Comparison of ENCODE assay signal across 24 cellular contexts in genomic region chr10:4626919-4627318, GRCh38.
DNase-seq lines count a peak whose midpoint lies in the region; ATAC-seq, FAIRE-seq and TF ChIP-seq lines count a peak whose summit lies in the region.
"Had no signal": no experiment of that assay in that cellular context is flagged by ENCODE, and none has a peak within 500 bp of the region (broad histone marks: within the 10 kb centered on the region; RNA-seq: fewer than 3 reads in every experiment).

No MANE protein-coding gene starts in this region.

- H2BK120ac ChIP-seq in IMR-90 (ENCODE audit: low read depth, low read length) (no peak overlapping the region), H1 (replicated peaks; ENCODE audit: low read depth, low read length) (no peak overlapping the region)

- no peak for TF ChIP-seq CTCF in A549 (IDR thresholded peaks at IDR 0.05)
- no peak for TF ChIP-seq CTCF in IMR-90 (conservative IDR thresholded peaks at IDR 0.05; ENCODE audit: low read depth, low read length)
- no peak for TF ChIP-seq CTCF in H1 (IDR thresholded peaks at IDR 0.05; ENCODE audit: control extremely low read depth in 1 of 3, insufficient read depth in 1 of 3, low read depth in 1 of 3, low read length in 3 of 3)

- intact Hi-C loops in IMR-90 (cut with micrococcal nuclease): no loop called here

- no peak overlapping the region for H3K4me3 ChIP-seq in A549
- H3K4me3 ChIP-seq in IMR-90 (ENCODE audit: insufficient read depth, low read depth, low read length): no peak overlapping the region
- no peak overlapping the region for H3K4me3 ChIP-seq in H1 (ENCODE audit: extremely low read depth in 1 of 4, insufficient read depth in 2 of 4, low read depth in 3 of 4, low read length in 4 of 4)
- H3K4me3 ChIP-seq: BLaER1, GM12878 had no signal

- TF ChIP-seq RAD21 in A549 (conservative IDR thresholded peaks at IDR 0.05 in 1 of 2, IDR thresholded peaks at IDR 0.05 in 1 of 2) (no peak), IMR-90 (IDR thresholded peaks at IDR 0.05; ENCODE audit: low read length) (no peak), H1 (IDR thresholded peaks at IDR 0.05 in 1 of 2, conservative IDR thresholded peaks at IDR 0.05 in 1 of 2; ENCODE audit: low read depth in 2 of 2, low read length in 2 of 2) (no peak)

- H3K79me1 ChIP-seq in IMR-90 (ENCODE audit: low read depth in 1 of 2, low read length in 2 of 2) (no peaks in the 10 kb centered on the region), H1 (ENCODE audit: low read depth, low read length) (no peaks in the 10 kb centered on the region)

- H4K8ac ChIP-seq in IMR-90 (ENCODE audit: low read depth in 2 of 2, low read length in 2 of 2) (no peak overlapping the region), H1 (ENCODE audit: extremely low read depth, insufficient read depth, low read length) (no peak overlapping the region)

- H3K79me2 ChIP-seq in H1 (ENCODE audit: control insufficient read depth in 1 of 2, insufficient read depth in 2 of 2, low read length in 2 of 2): no peaks in the 10 kb centered on the region

- H2BK5ac ChIP-seq in IMR-90 (ENCODE audit: low read depth, low read length, poor library complexity, severe bottlenecking): no peak overlapping the region
- H2BK5ac ChIP-seq in H1 (ENCODE audit: low read depth, low read length): no peak overlapping the region

- DNase-seq in A549 (ENCODE audit: low read depth in 1 of 2, low spot score in 1 of 2) (no peak), IMR-90 (no peak), H1 (ENCODE audit: low read depth in 1 of 2, low spot score in 2 of 2) (no peak), MV-4-11 (lab: John Stamatoyannopoulos, UW) (no peak), GM19238 (ENCODE audit: insufficient read length, low spot score) (no peak)
- DNase-seq: 8988T; ACHN; BE2C; C1 segment of cervical spinal cord; CD4-positive, alpha-beta memory T cell; CD4-positive, CD25-positive, alpha-beta regulatory T cell; CD8-positive, alpha-beta memory T cell; COR-L47; DMS 273 treated with DMSO at 0.1 percent for 48 hours; DMS153; DMS53; DMS79; DND-41; EL; GDM1 had no signal

- H3K14ac ChIP-seq in IMR-90 (replicated peaks; ENCODE audit: low read depth, low read length): no peak overlapping the region
- no peak overlapping the region for H3K14ac ChIP-seq in H1 (ENCODE audit: insufficient read length)

- H2BK20ac ChIP-seq in IMR-90 (ENCODE audit: low read depth, low read length) (no peak overlapping the region), H1 (ENCODE audit: low read length) (no peak overlapping the region)

- no peak overlapping the region for H4K91ac ChIP-seq in IMR-90 (ENCODE audit: insufficient read depth, low read depth, low read length)
- H4K91ac ChIP-seq in H1 (replicated peaks; ENCODE audit: insufficient read length, low read length): no peak overlapping the region

- no peak overlapping the region for H4K5ac ChIP-seq in IMR-90 (ENCODE audit: low read depth, low read length)
- H4K5ac ChIP-seq in H1 (ENCODE audit: insufficient read length, low read depth, low read length): no peak overlapping the region

- H3K36me3 ChIP-seq in IMR-90 (ENCODE audit: control insufficient read depth, insufficient read depth, low read length): no peaks in the 10 kb centered on the region
- no peaks in the 10 kb centered on the region for H3K36me3 ChIP-seq in H1 (ENCODE audit: control insufficient read depth in 2 of 4, insufficient read depth in 4 of 4, low read length in 3 of 4)
- H3K36me3 ChIP-seq: BE2C, BLaER1 had no signal

- no peak for FAIRE-seq in A549 (lab: Jason Lieb, UNC)
- no peak for FAIRE-seq in H1 (lab: Jason Lieb, UNC)
- FAIRE-seq: GM12878, GM12892, GM18507 had no signal

- TF ChIP-seq EP300 in A549 (IDR thresholded peaks at IDR 0.05): no peak
- TF ChIP-seq EP300 in H1 (IDR thresholded peaks at IDR 0.05; ENCODE audit: borderline replicate concordance in 1 of 2, low read depth in 2 of 2, low read length in 2 of 2): no peak

- in situ Hi-C loops in IMR-90 (cut with MboI; ENCODE audit: low sequenced_read_pairs): no loop called here

- H3K9ac ChIP-seq in IMR-90 (ENCODE audit: low read depth, low read length): no peak overlapping the region
- no peak overlapping the region for H3K9ac ChIP-seq in H1 (replicated peaks in 1 of 4; ENCODE audit: extremely low read depth in 1 of 4, low read depth in 3 of 4, low read length in 3 of 4)
- H3K9ac ChIP-seq: BLaER1 had no signal

- dilution Hi-C loops in IMR-90 (cut with HindIII; ENCODE audit: low sequenced_read_pairs, unreplicated experiment): no loop called here

- H2BK15ac ChIP-seq in IMR-90 (ENCODE audit: low read depth, low read length): no peak overlapping the region
- H2BK15ac ChIP-seq in H1 (ENCODE audit: low read length): no peak overlapping the region

- H3K4me1 ChIP-seq in A549 (no peaks in the 10 kb centered on the region), IMR-90 (ENCODE audit: control insufficient read depth, insufficient read depth, low read length) (peaks cover 5% of the 10 kb centered on the region; the same call in 1 of the 2 replicates), H1 (replicated peaks in 1 of 4; ENCODE audit: control insufficient read depth in 3 of 4, insufficient read depth in 4 of 4, low read length in 3 of 4) (no peaks in the 10 kb centered on the region)
- H3K4me1 ChIP-seq: BE2C, BLaER1 had no signal

- no peak for ATAC-seq in A549
- no peak for ATAC-seq in IMR-90 (ENCODE audit: low read depth)
- ATAC-seq: GM12878 had no signal

- H2BK12ac ChIP-seq in H1 (ENCODE audit: low read depth, low read length): no peak overlapping the region

- no peaks in the 10 kb centered on the region for H3K23me2 ChIP-seq in H1 (ENCODE audit: low read depth, low read length)

- TF ChIP-seq POLR2A in A549 (IDR thresholded peaks at IDR 0.05; ENCODE audit: low read length) (no peak), IMR-90 (IDR thresholded peaks at IDR 0.05; ENCODE audit: low read depth, low read length) (no peak), H1 (IDR thresholded peaks at IDR 0.05; ENCODE audit: control extremely low read depth in 1 of 2, low read depth in 2 of 2, low read length in 2 of 2) (no peak)

- H2AK5ac ChIP-seq in IMR-90 (ENCODE audit: low read depth, low read length) (no peak overlapping the region), H1 (ENCODE audit: low read depth, low read length) (no peak overlapping the region)

- no peak overlapping the region for H3K4ac ChIP-seq in IMR-90 (ENCODE audit: low read depth, low read length)
- no peak overlapping the region for H3K4ac ChIP-seq in H1 (replicated peaks; ENCODE audit: insufficient read length, low read depth, low read length)

- H3K27ac ChIP-seq in A549: no peak overlapping the region
- no peak overlapping the region for H3K27ac ChIP-seq in IMR-90 (ENCODE audit: insufficient read depth, low read length)
- H3K27ac ChIP-seq in H1 (ENCODE audit: low read depth, low read length): no peak overlapping the region
- H3K27ac ChIP-seq: BLaER1 had no signal

- no peak overlapping the region for H3K23ac ChIP-seq in IMR-90 (ENCODE audit: low read depth, low read length)
- H3K23ac ChIP-seq in H1 (ENCODE audit: insufficient read length): no peak overlapping the region

- 88% methylated on average over 3 of the region's 3 CpGs for WGBS in A549 (ENCODE audit: missing lambda C conversion rate)
- 80% methylated on average over 1 of the region's 3 CpGs; no CpG with 5 or more reads in 1 of the 2 experiments for WGBS in IMR-90 (ENCODE audit: extremely low coverage in 2 of 2, insufficient read length in 1 of 2), 2 experiments
- 92% methylated on average over 3 of the region's 3 CpGs; no CpG with 5 or more reads in 1 of the 2 experiments for WGBS in H1 (ENCODE audit: extremely low coverage in 1 of 2, insufficient coverage in 1 of 2, insufficient read length in 1 of 2, insufficient replicate concordance in 2 of 2, low coverage in 1 of 2, low lambda C conversion rate in 2 of 2, missing lambda C conversion rate in 1 of 2), 2 experiments

- H3K9me1 ChIP-seq in IMR-90 (ENCODE audit: insufficient read depth, low read length): no peaks in the 10 kb centered on the region

- H3K56ac ChIP-seq in IMR-90 (ENCODE audit: extremely low read depth, insufficient read depth, low read length) (no peak overlapping the region), H1 (replicated peaks; ENCODE audit: insufficient read length, low read depth, low read length) (no peak overlapping the region)

- no peak overlapping the region for H3K18ac ChIP-seq in IMR-90 (ENCODE audit: low read depth, low read length)
- H3K18ac ChIP-seq in H1 (ENCODE audit: extremely low read depth, low read length): no peak overlapping the region

- H2AFZ ChIP-seq in IMR-90 (replicated peaks; ENCODE audit: low read length, poor library complexity) (no peak overlapping the region), H1 (ENCODE audit: low read length) (no peak overlapping the region)

- POLR2A ChIA-PET in A549 (lab: Yijun Ruan, JAX): no interaction called here
- POLR2A ChIA-PET in IMR-90 (lab: Charles Lee; ENCODE audit: unreplicated experiment): no interaction called here
- POLR2A ChIA-PET in H1 (lab: Charles Lee; ENCODE audit: partially characterized antibody): no interaction called here

- peaks cover 13% of the 10 kb centered on the region; the same call in 1 of the 3 replicates for H3K9me3 ChIP-seq in A549
- peaks cover 2% of the 10 kb centered on the region; the same call in 1 of the 2 replicates for H3K9me3 ChIP-seq in IMR-90 (ENCODE audit: control insufficient read depth, insufficient read depth, low read length)
- H3K9me3 ChIP-seq in H1 (ENCODE audit: insufficient read depth in 2 of 2, low read depth in 1 of 2, low read length in 1 of 2): 0 out of 4 replicates have a peak, but pooled peaks cover 0 to 7% of the 10 kb centered on the region in 2 experiments
- H3K9me3 ChIP-seq: BE2C had no signal

- no TSS peak for BruUV-seq in IMR-90 (replicated peaks; lab: Mats Ljungman, UMichigan)

- CTCF ChIA-PET in A549 (lab: Yijun Ruan, JAX): no interaction called here
- CTCF ChIA-PET in IMR-90 (lab: Yijun Ruan, JAX): interaction anchor here (0.7 kb wide), 1 partner anchor 20 kb away, joined by 3 read pairs; no protein-coding TSS in a partner anchor
- CTCF ChIA-PET in H1 (lab: Charles Lee; ENCODE audit: partially characterized antibody): interaction anchor here (0.7 to 1.3 kb wide), 2 partner anchors 11 to 360 kb away, joined by 3 read pairs; no protein-coding TSS in a partner anchor

- H2AK9ac ChIP-seq in IMR-90 (replicated peaks; ENCODE audit: low read depth, low read length, poor library complexity): no peak overlapping the region

- H4K20me1 ChIP-seq in IMR-90 (ENCODE audit: insufficient read depth, low read length) (no peaks in the 10 kb centered on the region), H1 (replicated peaks in 1 of 2; ENCODE audit: control insufficient read depth in 1 of 2, insufficient read depth in 2 of 2, low read length in 2 of 2) (no peaks in the 10 kb centered on the region)
- H4K20me1 ChIP-seq: BLaER1 had no signal

- H3K27me3 ChIP-seq in IMR-90 (ENCODE audit: control insufficient read depth, insufficient read depth, low read length) (no peaks in the 10 kb centered on the region), H1 (replicated peaks in 1 of 4; ENCODE audit: control insufficient read depth in 3 of 4, extremely low read depth in 1 of 4, insufficient read depth in 3 of 4, low read length in 3 of 4) (no peaks in the 10 kb centered on the region)
- H3K27me3 ChIP-seq: BE2C, BLaER1 had no signal

- no peak overlapping the region for H3K4me2 ChIP-seq in A549
- no peak overlapping the region for H3K4me2 ChIP-seq in IMR-90 (ENCODE audit: low read depth, low read length)
- H3K4me2 ChIP-seq in H1 (ENCODE audit: insufficient read depth in 1 of 2, low read depth in 2 of 2, low read length in 2 of 2): no peak overlapping the region
- H3K4me2 ChIP-seq: BLaER1 had no signal

Comparison
In these comparisons a context has a peak if more than half of its experiments do, and no peak if none do; other contexts are left out.
1. Of the 18 proteins assayed by ChIP-seq in both H1 and A549: peak only in H1: none; only in A549: none; in both: MAFK; in neither: 17.